2 cellular contexts compared by ENCODE assay signal in the genomic region with DNA sequence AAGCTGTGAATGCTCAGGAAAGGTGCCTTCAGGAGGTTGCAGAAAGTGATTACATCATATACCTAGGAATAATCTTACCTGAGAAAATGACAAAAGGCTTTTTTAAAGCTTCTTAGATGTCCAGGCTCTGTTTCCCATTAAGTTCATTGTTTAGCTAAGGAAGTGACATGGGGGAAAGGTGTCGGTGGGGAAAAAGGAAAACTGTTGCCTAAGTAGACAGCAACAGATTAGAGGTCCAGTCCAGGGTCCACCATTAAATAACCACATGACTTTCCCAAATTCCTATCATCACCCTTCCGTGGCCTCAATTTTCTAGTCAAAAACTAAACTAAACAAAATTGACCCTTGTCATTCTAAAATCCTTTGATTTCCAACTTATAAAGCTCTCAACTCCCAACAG.
TF ChIP-seq lines count a peak whose summit lies in the region.

No MANE protein-coding gene starts in this region.

TF ChIP-seq in SK-N-SH, 30 proteins besides CTCF, POLR2A, EP300 and RAD21 (continued from another document):
- TF ChIP-seq, protein P1, sequence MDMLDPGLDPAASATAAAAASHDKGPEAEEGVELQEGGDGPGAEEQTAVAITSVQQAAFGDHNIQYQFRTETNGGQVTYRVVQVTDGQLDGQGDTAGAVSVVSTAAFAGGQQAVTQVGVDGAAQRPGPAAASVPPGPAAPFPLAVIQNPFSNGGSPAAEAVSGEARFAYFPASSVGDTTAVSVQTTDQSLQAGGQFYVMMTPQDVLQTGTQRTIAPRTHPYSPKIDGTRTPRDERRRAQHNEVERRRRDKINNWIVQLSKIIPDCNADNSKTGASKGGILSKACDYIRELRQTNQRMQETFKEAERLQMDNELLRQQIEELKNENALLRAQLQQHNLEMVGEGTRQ (IDR thresholded peaks at IDR 0.05; ENCODE audit: borderline replicate concordance, low read depth, low read length) = no peak
- TF ChIP-seq CHD2 (IDR thresholded peaks at IDR 0.05; ENCODE audit: low read length, partially characterized antibody) = no peak
- no peak for TF ChIP-seq FOXM1 (IDR thresholded peaks at IDR 0.05; ENCODE audit: low read depth)
- no peak for TF ChIP-seq ELF1 (IDR thresholded peaks at IDR 0.05)

TF ChIP-seq in SK-N-SH treated with all-trans-retinoic acid at 6 μM for 48 hours, 23 proteins besides CTCF, POLR2A, EP300 and RAD21 (continued from another document):
- TF ChIP-seq, protein P2, sequence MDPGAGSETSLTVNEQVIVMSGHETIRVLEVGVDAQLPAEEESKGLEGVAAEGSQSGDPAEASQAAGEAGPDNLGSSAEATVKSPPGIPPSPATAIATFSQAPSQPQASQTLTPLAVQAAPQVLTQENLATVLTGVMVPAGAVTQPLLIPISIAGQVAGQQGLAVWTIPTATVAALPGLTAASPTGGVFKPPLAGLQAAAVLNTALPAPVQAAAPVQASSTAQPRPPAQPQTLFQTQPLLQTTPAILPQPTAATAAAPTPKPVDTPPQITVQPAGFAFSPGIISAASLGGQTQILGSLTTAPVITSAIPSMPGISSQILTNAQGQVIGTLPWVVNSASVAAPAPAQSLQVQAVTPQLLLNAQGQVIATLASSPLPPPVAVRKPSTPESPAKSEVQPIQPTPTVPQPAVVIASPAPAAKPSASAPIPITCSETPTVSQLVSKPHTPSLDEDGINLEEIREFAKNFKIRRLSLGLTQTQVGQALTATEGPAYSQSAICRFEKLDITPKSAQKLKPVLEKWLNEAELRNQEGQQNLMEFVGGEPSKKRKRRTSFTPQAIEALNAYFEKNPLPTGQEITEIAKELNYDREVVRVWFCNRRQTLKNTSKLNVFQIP (CRISPR knock-in tag; IDR thresholded peaks at IDR 0.05; ENCODE audit: borderline replicate concordance, low read depth) = no peak
- TF ChIP-seq ZFP3 (CRISPR knock-in tag; IDR thresholded peaks at IDR 0.05) (no peak), ZFP30 (CRISPR knock-in tag; IDR thresholded peaks at IDR 0.05) (no peak), GLIS3 (CRISPR knock-in tag; IDR thresholded peaks at IDR 0.05) (no peak)
